ENCODE assay signal across 27 cellular contexts in the genomic region with DNA sequence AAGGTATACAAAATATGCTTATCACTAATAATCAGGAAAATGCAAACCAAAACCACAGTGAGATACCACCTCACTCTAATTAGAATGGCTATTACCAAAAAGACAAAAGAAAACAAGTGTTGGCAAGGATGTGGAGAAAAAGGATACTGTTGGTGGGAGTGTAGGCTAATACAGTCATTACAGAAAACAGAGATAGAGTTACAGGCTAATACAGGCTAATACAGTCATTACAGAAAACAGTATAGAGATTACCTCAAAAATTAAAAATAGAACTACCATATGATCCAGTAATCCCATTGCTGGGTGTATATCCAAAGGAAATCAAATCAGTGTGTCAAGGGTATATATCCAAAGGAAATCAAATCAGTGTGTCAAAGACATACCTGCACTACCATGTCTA.
"Had no signal": no experiment of that assay in that cellular context is flagged by ENCODE, and none has a peak within 500 bp of the region (broad histone marks: within the 10 kb centered on the region; RNA-seq: fewer than 3 reads in every experiment).

No MANE protein-coding gene starts in this region.

- DNase-seq: stimulated activated CD4-positive, alpha-beta T cell treated with anti-CD3 and anti-CD28 coated beads, Interleukin-2, amount 100 ng/mL, for 48 hours; stimulated activated CD4-positive, alpha-beta T cell treated with anti-CD3 and anti-CD28 coated beads, Interleukin-4, amount 100 ng/mL, for 1 hour; stimulated activated CD4-positive, alpha-beta T cell treated with anti-CD3 and anti-CD28 coated beads, Interleukin-4, amount 100 ng/mL, for 24 hours; stimulated activated CD4-positive, alpha-beta T cell treated with anti-CD3 and anti-CD28 coated beads, Interleukin-4, amount 100 ng/mL, for 4 hours; stimulated activated CD8-positive, alpha-beta memory T cell treated with anti-CD3 and anti-CD28 coated beads, Interleukin-4, amount 100 ng/mL, for 48 hours; stimulated activated naive B cell treated with anti-CD40 and anti-IgM and Interleukin-4, amounts not matched to agents 10 μg/mL and 1 μg/mL and 100 μg/mL, for 72 hours; stimulated activated naive CD4-positive, alpha-beta T cell; stimulated activated naive CD4-positive, alpha-beta T cell treated with Interleukin-2 at 50 U/mL for 16 hours; stimulated activated naive CD8-positive, alpha-beta T cell treated with anti-CD3 and anti-CD28 coated beads, Interleukin-15, amount 100 ng/mL, for 72 hours; stimulated activated naive CD8-positive, alpha-beta T cell treated with anti-CD3 and anti-CD28 coated beads, Interleukin-15, Interleukin-2, amounts not matched to agents 100 U/mL and 50 U/mL, for 24 hours; stomach; substantia nigra; testis; thyroid gland; tibial artery; transverse colon; trophoblast cell; upper lobe of left lung; upper lobe of right lung; uterus had no signal

- H3K27ac ChIP-seq: stomach, suprapubic skin, testis, thoracic aorta, thyroid gland, tibial artery, tibial nerve, transverse colon, upper lobe of left lung, upper lobe of right lung, uterus, vagina had no signal

- H3K9me3 ChIP-seq: suprapubic skin, testis, thoracic aorta, thyroid gland, upper lobe of right lung, vagina had no signal

- H3K4me1 ChIP-seq: stomach, suprapubic skin, testis, tibial artery, tibial nerve, transverse colon, upper lobe of left lung, upper lobe of right lung, uterus, vagina had no signal

- H3K27me3 ChIP-seq: stomach, suprapubic skin, testis, thyroid gland, tibial artery, tibial nerve, transverse colon, upper lobe of left lung, upper lobe of right lung, uterus, vagina had no signal

- H3K36me3 ChIP-seq: stomach, suprapubic skin, thoracic aorta, thyroid gland, tibial artery, tibial nerve, transverse colon, upper lobe of left lung, upper lobe of right lung, uterus, vagina had no signal

- H3K4me3 ChIP-seq: stomach, suprapubic skin, testis, thoracic aorta, thyroid gland, tibial artery, tibial nerve, transverse colon, upper lobe of left lung, upper lobe of right lung, uterus, vagina had no signal

- FAIRE-seq: urothelium cell line had no signal

- ATAC-seq: stimulated activated effector memory CD8-positive, alpha-beta T cell treated with anti-CD3 and anti-CD28 coated beads, Interleukin-12 subunit alpha, Interleukin-12 subunit beta, amount 100 ng/mL, for 72 hours; stimulated activated memory B cell treated with anti-CD40 and anti-IgM and Interleukin-4, amounts not matched to agents 10 μg/mL and 1 μg/mL and 100 μg/mL, for 72 hours; stimulated activated naive B cell treated with anti-CD40 and anti-IgM and Interleukin-4, amounts not matched to agents 10 μg/mL and 1 μg/mL and 100 μg/mL, for 72 hours; stimulated activated naive CD8-positive, alpha-beta T cell treated with anti-CD3 and anti-CD28 coated beads, Interleukin-15, amount 100 ng/mL, for 72 hours; stimulated activated naive CD8-positive, alpha-beta T cell treated with anti-CD3 and anti-CD28 coated beads, Interleukin-15, Interleukin-2, amounts not matched to agents 100 U/mL and 50 U/mL, for 24 hours; upper lobe of right lung had no signal
